ENCODE assay signal across 19 cellular contexts in the genomic region with DNA sequence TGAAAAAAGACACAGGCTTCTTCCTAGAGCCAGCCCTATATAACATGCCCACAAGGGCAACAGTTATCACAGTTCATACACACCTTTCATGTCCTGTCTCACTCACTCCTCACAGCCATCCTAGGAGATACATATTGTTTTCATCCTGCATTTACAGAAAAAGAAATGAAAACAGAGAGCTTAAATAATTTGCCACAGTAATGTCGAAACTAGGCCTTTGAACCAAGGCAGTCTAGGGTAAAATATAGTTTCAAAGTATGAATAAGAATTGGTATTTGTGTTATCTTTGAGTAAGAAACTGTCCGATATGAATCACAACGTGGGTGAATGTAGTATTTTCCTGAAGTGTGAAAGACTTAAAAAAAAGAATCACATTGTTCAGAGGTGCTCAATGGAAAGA. TPM values are rescaled to one million over a fixed set of nuclear protein-coding genes. Genes with fewer than 3 reads are reported as not detected.
DNase-seq lines count a peak whose midpoint lies in the region; ATAC-seq and TF ChIP-seq lines count a peak whose summit lies in the region.
"Had no signal": no experiment of that assay in that cellular context is flagged by ENCODE, and none has a peak within 500 bp of the region (broad histone marks: within the 10 kb centered on the region; RNA-seq: fewer than 3 reads in every experiment).

No MANE protein-coding gene starts in this region.

- no peaks in the 10 kb centered on the region for H3K9me2 ChIP-seq in PC-9 (ENCODE audit: insufficient read depth)

- TF ChIP-seq CTCF in mucosa of descending colon (IDR thresholded peaks at IDR 0.05) = no peak
- no peak for TF ChIP-seq CTCF in PC-9 (conservative IDR thresholded peaks at IDR 0.05)

- H3K4me2 ChIP-seq in PC-9 = no peak overlapping the region

- no peaks in the 10 kb centered on the region for H3K79me2 ChIP-seq in PC-9 (ENCODE audit: low read depth)

- H3F3A ChIP-seq in PC-9 (ENCODE audit: insufficient read depth, low read depth) = no peaks in the 10 kb centered on the region

- H3K27ac ChIP-seq in PC-9 = no peak overlapping the region
- H3K27ac ChIP-seq: foreskin keratinocyte, VCaP had no signal

- H3K9me3 ChIP-seq in mucosa of descending colon (no peaks in the 10 kb centered on the region), PC-9 (ENCODE audit: insufficient read depth, low read depth) (no peaks in the 10 kb centered on the region; the same call in 1 of the 2 replicates)
- H3K9me3 ChIP-seq: BE2C had no signal

- no peaks in the 10 kb centered on the region for H3K36me3 ChIP-seq in mucosa of descending colon (ENCODE audit: low read depth)
- no peaks in the 10 kb centered on the region for H3K36me3 ChIP-seq in PC-9 (ENCODE audit: low read depth)

- no peak overlapping the region for H2AFZ ChIP-seq in PC-9

- H4K20me1 ChIP-seq in PC-9 (ENCODE audit: insufficient read depth) = no peaks in the 10 kb centered on the region

- H3K4me3 ChIP-seq in mucosa of descending colon (no peak overlapping the region), PC-9 (no peak overlapping the region)

- no peak for DNase-seq in COR-L47 (lab: John Stamatoyannopoulos, UW)
- DNase-seq in SW480 (ENCODE audit: low spot score) = no peak
- DNase-seq in mucosa of descending colon = no peak
- DNase-seq in PC-9 = no peak
- DNase-seq: activated T-cell treated with anti-CD3 and anti-CD28 coated beads for 4 hours, amygdala, BE2C, EL, foreskin keratinocyte, NCI-H1105, NCI-H774 had no signal

- peak; percentile 93 for ATAC-seq in GM18508 (IDR thresholded peaks at IDR 0.05; ENCODE audit: insufficient read depth, unreplicated experiment)
- peak; percentile 82 for ATAC-seq in GM19467 (IDR thresholded peaks at IDR 0.05; ENCODE audit: unreplicated experiment)
- ATAC-seq in HG02840 (IDR thresholded peaks at IDR 0.05; ENCODE audit: low FRiP score, unreplicated experiment) = peak; percentile 72
- peak; percentile 88 for ATAC-seq in HG03442 (IDR thresholded peaks at IDR 0.05; ENCODE audit: unreplicated experiment)
- no peak for ATAC-seq in mucosa of descending colon
- ATAC-seq: foreskin keratinocyte, HepG2 had no signal

- intact Hi-C loops in mucosa of descending colon (cut with DNase I, micrococcal nuclease) = no loop called here
- intact Hi-C loops in PC-9 (cut with micrococcal nuclease; ENCODE audit: unreplicated experiment) = no loop called here

- POLR2A ChIA-PET in PC-9 (lab: Charles Lee; ENCODE audit: unreplicated experiment) = no interaction called here

- H3K4me1 ChIP-seq in mucosa of descending colon (ENCODE audit: low read depth) (no peaks in the 10 kb centered on the region), PC-9 (replicated peaks; ENCODE audit: insufficient read depth) (no peaks in the 10 kb centered on the region)
- H3K4me1 ChIP-seq: BE2C, foreskin keratinocyte had no signal

- BruUV-seq in PC-9 (replicated peaks; lab: Mats Ljungman, UMichigan) = no TSS peak

- CTCF ChIA-PET in PC-9 (lab: Charles Lee) = no interaction called here

- H3K27me3 ChIP-seq in PC-9 (ENCODE audit: insufficient read depth, low read depth) = no peaks in the 10 kb centered on the region
- H3K27me3 ChIP-seq: BE2C, foreskin keratinocyte had no signal

RNA-seq across cellular contexts. Expression of gene CLDN10, which starts 26.8 kb away (rescaled TPM):
- total RNA-seq in mucosa of descending colon (under 1 TPM in 1 of 3 donors, not detected in 2; 0.43 TPM), PC-9 (2021) (not detected in 2 replicates)
- total RNA-seq: foreskin keratinocyte, HepG2, myocyte, SK-MEL-5 had no signal
